Comparison of ENCODE assay signal across 8 cellular contexts in the genomic region with DNA sequence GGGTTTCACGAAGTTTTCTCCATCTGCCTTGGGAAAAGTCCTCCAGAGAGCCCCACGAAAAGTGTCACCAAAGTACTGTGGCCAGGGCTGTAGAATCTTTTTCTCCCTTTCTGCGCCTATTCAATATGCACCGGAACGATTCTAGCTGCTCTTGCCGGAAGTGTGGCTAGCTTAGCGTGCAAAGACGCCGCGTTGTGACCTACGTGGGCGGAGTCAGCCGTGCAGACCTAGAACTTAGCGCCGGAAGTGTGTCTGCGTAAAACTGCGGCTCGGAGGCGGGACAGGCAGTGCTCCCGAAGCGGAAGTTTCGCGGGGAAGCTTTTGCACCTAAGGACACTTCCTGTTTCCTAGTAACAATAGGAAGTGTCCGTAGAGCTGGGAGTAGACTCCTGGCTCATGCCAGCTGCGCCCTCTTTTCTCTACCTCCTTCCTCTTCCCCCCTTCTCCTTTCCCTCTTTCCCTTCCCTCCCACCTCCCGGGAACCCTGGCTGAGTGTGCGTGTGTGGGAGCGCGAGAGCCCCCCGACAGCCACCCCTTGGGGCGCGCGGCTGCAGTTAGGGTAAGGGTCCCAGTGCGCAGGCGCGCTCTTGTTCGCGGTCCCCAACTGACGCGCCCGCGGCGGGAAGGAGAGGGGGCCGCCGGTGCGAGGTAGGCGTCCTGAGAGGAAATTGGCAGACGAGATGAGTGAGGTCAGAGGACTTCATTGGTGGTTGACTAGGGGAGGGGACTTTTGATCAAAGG. TPM values are rescaled to one million over a fixed set of nuclear protein-coding genes. Genes with fewer than 3 reads are reported as not detected.
DNase-seq lines count a peak whose midpoint lies in the region; ATAC-seq and TF ChIP-seq lines count a peak whose summit lies in the region.

TSS of gene ZNF646 (plus strand) at position 350 of the 741 bp plus-strand sequence. CDS start 1,903 bp downstream, outside the sequence.
TSS of gene ZNF668 (minus strand) at position 168 of the 741 bp plus-strand sequence. CDS start 9,781 bp downstream, outside the sequence.

- H3K9me3 ChIP-seq in spleen = no peaks in the 10 kb centered on the region

- H3K27ac ChIP-seq in caudate nucleus (ENCODE audit: low read depth, low read length) (peak within 1 kb of the TSS; percentile 93), spleen (peak within 1 kb of the TSS; percentile 89 to 98 (median 94))

- in situ Hi-C loops in GM18951 (cut with MboI; ENCODE audit: low sequenced_read_pairs, unreplicated experiment) = no loop called here

- H3K4me3 Mint-ChIP-seq in activated B cell treated with CpG ODN at 0.5 μM for 24 hours = peak within 1 kb of the TSS; percentile 96

- intact Hi-C loops in activated B cell treated with CpG ODN at 0.5 μM for 24 hours (cut with micrococcal nuclease) (loop anchor here (1.0 to 5.0 kb wide), 12 partner anchors 20 to 547 kb away; partner anchors contain the start of genes ARMC5, CTF1, FBXL19 and FUS), spleen (cut with DNase I; ENCODE audit: low total_unique reads) (loop anchor here (2.0 kb wide), 1 partner anchor 41 kb away; the partner anchor contains the start of gene STX4)

- peak; percentile 97 for DNase-seq in AG08396 (ENCODE audit: low spot score)
- DNase-seq in NCI-H345 (lab: John Stamatoyannopoulos, UW) = peak; percentile 100
- peak; percentile 86 for DNase-seq in activated B cell treated with CpG ODN at 0.5 μM for 24 hours
- DNase-seq in caudate nucleus (lab: John Stamatoyannopoulos, UW) = peak; percentile 68 to 100 (median 98)
- peak; percentile 99 for DNase-seq in inferior parietal cortex (ENCODE audit: extremely low spot score)
- DNase-seq in spleen = peak; percentile 99

- peaks cover 0 to 37% (median 32%) of the 10 kb centered on the region in 6 donors for H3K36me3 ChIP-seq in spleen

- H3K27me3 Mint-ChIP-seq in activated B cell treated with CpG ODN at 0.5 μM for 24 hours = no peaks in the 10 kb centered on the region

- peaks cover 21 to 72% (median 45%) of the 10 kb centered on the region in 6 donors for H3K4me1 ChIP-seq in spleen

- H3K27ac Mint-ChIP-seq in activated B cell treated with CpG ODN at 0.5 μM for 24 hours = peak within 1 kb of the TSS; percentile 91

- H3K27me3 ChIP-seq in spleen (replicated peaks in 1 of 7) = no peaks in the 10 kb centered on the region

- H3K4me3 ChIP-seq in spleen = peak within 1 kb of the TSS; percentile 75 to 100 (median 96)

- CTCF ChIA-PET in activated B cell treated with CpG ODN at 0.5 μM for 24 hours (lab: Charles Lee) = interaction anchor here (1.0 to 1.9 kb wide), 5 partner anchors 68 to 387 kb away, joined by 3 to 8 read pairs (median 3); partner anchors contain the start of genes HSD3B7 and ZNF843

- TF ChIP-seq POLR2A in GM18951 (IDR thresholded peaks at IDR 0.05; ENCODE audit: extremely low read depth, insufficient read depth, insufficient read length) (peak; percentile 81), spleen (IDR thresholded peaks at IDR 0.05) (peak in 2 of 3 donors; percentile 31 to 53)

- peaks cover 55% of the 10 kb centered on the region for H3K36me3 Mint-ChIP-seq in activated B cell treated with CpG ODN at 0.5 μM for 24 hours (ENCODE audit: low read depth)

- WGBS in spleen, 5 donors = 0 to 1% (median 0%) methylated on average over 37 to 48 of the region's 48 CpGs

- POLR2A ChIA-PET in activated B cell treated with CpG ODN at 0.5 μM for 24 hours (lab: Charles Lee) = interaction anchor here (0.6 to 2.9 kb wide), 36 partner anchors 8 to 1148 kb away, joined by 3 to 59 read pairs (median 5); partner anchors contain the start of genes ARMC5, FBRS, FUS and KAT8

- H3K4me1 Mint-ChIP-seq in activated B cell treated with CpG ODN at 0.5 μM for 24 hours = peaks cover 34% of the 10 kb centered on the region

- ATAC-seq in HG03196 (IDR thresholded peaks at IDR 0.05; ENCODE audit: unreplicated experiment) (peak; percentile 72), activated B cell treated with CpG ODN at 0.5 μM for 24 hours (ENCODE audit: low read depth) (peak; percentile 83)

- H3K9me3 Mint-ChIP-seq in activated B cell treated with CpG ODN at 0.5 μM for 24 hours = no peaks in the 10 kb centered on the region

- TF ChIP-seq CTCF in activated B cell treated with CpG ODN at 0.5 μM for 24 hours (IDR thresholded peaks at IDR 0.05) = no peak
- peak in 3 of 11 experiments; percentile 7 to 39 (median 11) for TF ChIP-seq CTCF in spleen (IDR thresholded peaks at IDR 0.05 in 8 of 11, conservative IDR thresholded peaks at IDR 0.05 in 3 of 11)

RNA-seq across cellular contexts. Expression of gene ZNF646, which starts in this region (rescaled TPM):
- total RNA-seq in activated B cell treated with CpG ODN at 0.5 μM for 24 hours (32.4 and 32.5 TPM in 2 replicates), spleen (10 to 100 TPM; 20.2 to 28.4 (median 25.6) TPM)
- 10 to 100 TPM in 1 of 3 donors, 1 to 10 TPM in 2; 3.2 to 11.8 (median 3.3) TPM for polyA plus RNA-seq in spleen

RNA-seq across cellular contexts. Expression of gene ZNF668, which starts in this region (rescaled TPM):
- 8.3 and 10.1 TPM in 2 replicates for total RNA-seq in activated B cell treated with CpG ODN at 0.5 μM for 24 hours
- 10 to 100 TPM in 3 of 7 donors, 1 to 10 TPM in 4; 8.9 to 12.5 (median 9.2) TPM for total RNA-seq in spleen
- polyA plus RNA-seq in spleen = 1 to 10 TPM; 6.2 to 9.8 (median 6.4) TPM

Comparison
In these comparisons a context has a peak if more than half of its experiments do, and no peak if none do; other contexts are left out.
1. Peak in every context shown above with its lines: DNase-seq, ATAC-seq, H3K4me3 ChIP-seq and H3K27ac ChIP-seq.